In the genomic region with DNA sequence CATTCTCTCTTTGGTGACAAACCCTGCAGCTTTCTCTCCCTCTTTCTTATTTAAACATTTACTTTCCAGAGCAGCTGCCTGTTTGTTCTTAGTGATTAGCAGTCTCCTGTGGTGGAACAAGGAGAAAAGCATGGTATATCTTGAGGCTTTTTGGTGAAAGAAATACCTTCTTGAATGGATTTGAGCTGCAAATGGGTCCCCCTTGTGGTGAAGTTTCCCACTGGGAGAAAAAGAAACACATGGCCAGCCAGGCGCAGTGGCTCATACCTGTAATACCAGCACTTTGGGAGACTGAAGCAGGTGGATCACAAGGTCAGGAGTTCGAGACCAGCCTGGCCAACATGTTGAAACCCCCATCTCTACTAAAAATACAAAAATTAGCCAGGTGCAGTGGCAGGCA, we compare ENCODE assay signal across 1 cellular context.
TF ChIP-seq lines count a peak whose summit lies in the region.

No MANE protein-coding gene starts in this region.

TF ChIP-seq in GM12878, 131 proteins besides CTCF, POLR2A, EP300 and RAD21:
- TF ChIP-seq, protein P1, sequence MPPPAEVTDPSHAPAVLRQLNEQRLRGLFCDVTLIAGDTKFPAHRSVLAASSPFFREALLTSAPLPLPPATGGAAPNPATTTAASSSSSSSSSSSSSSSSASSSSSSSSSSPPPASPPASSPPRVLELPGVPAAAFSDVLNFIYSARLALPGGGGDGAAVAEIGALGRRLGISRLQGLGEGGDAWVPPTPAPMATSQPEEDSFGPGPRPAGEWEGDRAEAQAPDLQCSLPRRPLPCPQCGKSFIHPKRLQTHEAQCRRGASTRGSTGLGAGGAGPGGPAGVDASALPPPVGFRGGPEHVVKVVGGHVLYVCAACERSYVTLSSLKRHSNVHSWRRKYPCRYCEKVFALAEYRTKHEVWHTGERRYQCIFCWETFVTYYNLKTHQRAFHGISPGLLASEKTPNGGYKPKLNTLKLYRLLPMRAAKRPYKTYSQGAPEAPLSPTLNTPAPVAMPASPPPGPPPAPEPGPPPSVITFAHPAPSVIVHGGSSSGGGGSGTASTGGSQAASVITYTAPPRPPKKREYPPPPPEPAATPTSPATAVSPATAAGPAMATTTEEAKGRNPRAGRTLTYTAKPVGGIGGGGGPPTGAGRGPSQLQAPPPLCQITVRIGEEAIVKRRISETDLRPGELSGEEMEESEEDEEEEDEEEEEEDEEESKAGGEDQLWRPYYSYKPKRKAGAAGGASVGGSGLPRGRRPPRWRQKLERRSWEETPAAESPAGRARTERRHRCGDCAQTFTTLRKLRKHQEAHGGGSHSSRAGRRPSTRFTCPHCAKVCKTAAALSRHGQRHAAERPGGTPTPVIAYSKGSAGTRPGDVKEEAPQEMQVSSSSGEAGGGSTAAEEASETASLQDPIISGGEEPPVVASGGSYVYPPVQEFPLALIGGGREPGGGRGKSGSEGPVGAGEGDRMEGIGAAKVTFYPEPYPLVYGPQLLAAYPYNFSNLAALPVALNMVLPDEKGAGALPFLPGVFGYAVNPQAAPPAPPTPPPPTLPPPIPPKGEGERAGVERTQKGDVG (CRISPR knock-in tag; IDR thresholded peaks at IDR 0.05): no peak
- TF ChIP-seq SPI1 (IDR thresholded peaks at IDR 0.05; ENCODE audit: borderline replicate concordance, insufficient read depth, low read depth, low read length) (no peak), GATAD2B (conservative IDR thresholded peaks at IDR 0.05; ENCODE audit: low read depth) (no peak), FOXM1 (IDR thresholded peaks at IDR 0.05; ENCODE audit: low read depth, low read length) (no peak), CBX5 (IDR thresholded peaks at IDR 0.05; ENCODE audit: low read depth) (no peak), NR2C2 (IDR thresholded peaks at IDR 0.05; ENCODE audit: borderline replicate concordance, control insufficient read depth, insufficient read length, low read depth) (no peak), SKIL (IDR thresholded peaks at IDR 0.05; ENCODE audit: low read depth, poor library complexity, severe bottlenecking) (no peak), IRF4 (IDR thresholded peaks at IDR 0.05; ENCODE audit: low read depth, low read length) (no peak), PML (IDR thresholded peaks at IDR 0.05; ENCODE audit: low read length) (no peak), CBFB (IDR thresholded peaks at IDR 0.05; ENCODE audit: low read depth) (no peak), BMI1 (IDR thresholded peaks at IDR 0.05; ENCODE audit: borderline replicate concordance) (no peak), E2F4 (IDR thresholded peaks at IDR 0.05; ENCODE audit: low read depth, low read length) (no peak)
- TF ChIP-seq, protein P2, sequence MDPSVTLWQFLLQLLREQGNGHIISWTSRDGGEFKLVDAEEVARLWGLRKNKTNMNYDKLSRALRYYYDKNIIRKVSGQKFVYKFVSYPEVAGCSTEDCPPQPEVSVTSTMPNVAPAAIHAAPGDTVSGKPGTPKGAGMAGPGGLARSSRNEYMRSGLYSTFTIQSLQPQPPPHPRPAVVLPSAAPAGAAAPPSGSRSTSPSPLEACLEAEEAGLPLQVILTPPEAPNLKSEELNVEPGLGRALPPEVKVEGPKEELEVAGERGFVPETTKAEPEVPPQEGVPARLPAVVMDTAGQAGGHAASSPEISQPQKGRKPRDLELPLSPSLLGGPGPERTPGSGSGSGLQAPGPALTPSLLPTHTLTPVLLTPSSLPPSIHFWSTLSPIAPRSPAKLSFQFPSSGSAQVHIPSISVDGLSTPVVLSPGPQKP (IDR thresholded peaks at IDR 0.05; ENCODE audit: low read depth, low read length): no peak
- TF ChIP-seq, protein P3, sequence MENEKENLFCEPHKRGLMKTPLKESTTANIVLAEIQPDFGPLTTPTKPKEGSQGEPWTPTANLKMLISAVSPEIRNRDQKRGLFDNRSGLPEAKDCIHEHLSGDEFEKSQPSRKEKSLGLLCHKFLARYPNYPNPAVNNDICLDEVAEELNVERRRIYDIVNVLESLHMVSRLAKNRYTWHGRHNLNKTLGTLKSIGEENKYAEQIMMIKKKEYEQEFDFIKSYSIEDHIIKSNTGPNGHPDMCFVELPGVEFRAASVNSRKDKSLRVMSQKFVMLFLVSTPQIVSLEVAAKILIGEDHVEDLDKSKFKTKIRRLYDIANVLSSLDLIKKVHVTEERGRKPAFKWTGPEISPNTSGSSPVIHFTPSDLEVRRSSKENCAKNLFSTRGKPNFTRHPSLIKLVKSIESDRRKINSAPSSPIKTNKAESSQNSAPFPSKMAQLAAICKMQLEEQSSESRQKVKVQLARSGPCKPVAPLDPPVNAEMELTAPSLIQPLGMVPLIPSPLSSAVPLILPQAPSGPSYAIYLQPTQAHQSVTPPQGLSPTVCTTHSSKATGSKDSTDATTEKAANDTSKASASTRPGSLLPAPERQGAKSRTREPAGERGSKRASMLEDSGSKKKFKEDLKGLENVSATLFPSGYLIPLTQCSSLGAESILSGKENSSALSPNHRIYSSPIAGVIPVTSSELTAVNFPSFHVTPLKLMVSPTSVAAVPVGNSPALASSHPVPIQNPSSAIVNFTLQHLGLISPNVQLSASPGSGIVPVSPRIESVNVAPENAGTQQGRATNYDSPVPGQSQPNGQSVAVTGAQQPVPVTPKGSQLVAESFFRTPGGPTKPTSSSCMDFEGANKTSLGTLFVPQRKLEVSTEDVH (IDR thresholded peaks at IDR 0.05; ENCODE audit: low read depth, partially characterized antibody): no peak
